12 cellular contexts compared by ENCODE assay signal in the genomic region with DNA sequence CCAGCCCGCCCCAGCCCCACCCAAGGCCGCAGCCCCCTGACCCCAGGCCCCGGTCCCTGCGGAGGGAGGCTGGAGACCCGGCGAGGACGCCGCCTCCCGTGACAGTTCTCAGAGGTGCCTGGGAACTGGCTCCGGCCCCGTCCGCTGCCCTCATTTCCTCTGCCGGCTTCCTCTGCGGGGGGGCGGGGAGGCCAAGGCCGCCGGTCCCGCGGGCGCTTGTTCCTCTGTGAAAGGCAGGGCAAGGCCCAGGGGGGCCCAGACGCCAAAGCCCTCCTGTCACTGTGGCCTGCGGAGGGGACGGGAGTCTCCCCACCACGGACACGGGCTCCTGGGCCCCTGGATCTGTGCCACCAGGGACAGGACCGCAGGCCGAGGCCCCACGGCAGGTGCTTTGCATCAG. TPM values are rescaled to one million over a fixed set of nuclear protein-coding genes. Genes with fewer than 3 reads are reported as not detected.
DNase-seq lines count a peak whose midpoint lies in the region; ATAC-seq, FAIRE-seq and TF ChIP-seq lines count a peak whose summit lies in the region.
"Had no signal": no experiment of that assay in that cellular context is flagged by ENCODE, and none has a peak within 500 bp of the region (broad histone marks: within the 10 kb centered on the region; RNA-seq: fewer than 3 reads in every experiment).

No MANE protein-coding gene starts in this region.

- peak overlapping the region in 1 of 2 donors; percentile 58 for H3K27ac ChIP-seq in right atrium auricular region
- H3K27ac ChIP-seq: KMS-11 had no signal

- H3K4me3 ChIP-seq in right atrium auricular region (peak overlapping the region; percentile 38 to 46), HAP-1 (no peak overlapping the region)

- ATAC-seq in activated T-helper 17 cell treated with anti-CD3 and anti-CD28 coated beads, Interleukin-2, amount 50 U/mL, for 72 hours (replicated peaks): peak; percentile 56

- peaks cover 4% of the 10 kb centered on the region for H3K27me3 Mint-ChIP-seq in activated T-helper 17 cell treated with anti-CD3 and anti-CD28 coated beads, Interleukin-2, amount 50 U/mL, for 72 hours
- peaks cover 10% of the 10 kb centered on the region; the same call in 1 of the 2 replicates for H3K27me3 Mint-ChIP-seq in HFFc6 (ENCODE audit: insufficient read depth)

- no peak for TF ChIP-seq CTCF in right atrium auricular region (IDR thresholded peaks at IDR 0.05)
- no peak for TF ChIP-seq CTCF in HFFc6 (IDR thresholded peaks at IDR 0.05)

- DNase-seq in GDM1 (lab: John Stamatoyannopoulos, UW) (peak; percentile 18), right atrium auricular region (ENCODE audit: low spot score) (peak; percentile 60), retina (peak; percentile 50), HFFc6 (no peak), NCI-H2171 treated with DMSO at 0.1 percent for 48 hours (lab: John Stamatoyannopoulos, UW) (no peak), H54 (ENCODE audit: insufficient read length, low spot score) (no peak), HAP-1 (ENCODE audit: low spot score in 2 of 2) (no peak)
- DNase-seq: CD8-positive, alpha-beta memory T cell had no signal

- H3K27ac Mint-ChIP-seq in activated T-helper 17 cell treated with anti-CD3 and anti-CD28 coated beads, Interleukin-2, amount 50 U/mL, for 72 hours: no peak overlapping the region
- H3K27ac Mint-ChIP-seq in HFFc6: no peak overlapping the region

- in situ Hi-C loops in HAP-1 (cut with MboI; ENCODE audit: low sequenced_read_pairs): no loop called here

- H3K4me1 Mint-ChIP-seq in activated T-helper 17 cell treated with anti-CD3 and anti-CD28 coated beads, Interleukin-2, amount 50 U/mL, for 72 hours: no peaks in the 10 kb centered on the region
- H3K4me1 Mint-ChIP-seq in HFFc6 (ENCODE audit: low read depth): no peaks in the 10 kb centered on the region

- no peak for TF ChIP-seq POLR2A in H54 (IDR thresholded peaks at IDR 0.05; ENCODE audit: low read depth, low read length)

- H3K4me3 Mint-ChIP-seq in activated T-helper 17 cell treated with anti-CD3 and anti-CD28 coated beads, Interleukin-2, amount 50 U/mL, for 72 hours: no peak overlapping the region
- no peak overlapping the region for H3K4me3 Mint-ChIP-seq in HFFc6
- H3K4me3 Mint-ChIP-seq: CD8-positive, alpha-beta memory T cell had no signal

- no peaks in the 10 kb centered on the region for H3K9me3 Mint-ChIP-seq in activated T-helper 17 cell treated with anti-CD3 and anti-CD28 coated beads, Interleukin-2, amount 50 U/mL, for 72 hours
- no peaks in the 10 kb centered on the region for H3K9me3 Mint-ChIP-seq in HFFc6
- H3K9me3 Mint-ChIP-seq: CD8-positive, alpha-beta memory T cell had no signal

- no peaks in the 10 kb centered on the region for H3K9me3 ChIP-seq in right atrium auricular region
- no peaks in the 10 kb centered on the region for H3K9me3 ChIP-seq in HAP-1

- H3K36me3 ChIP-seq in right atrium auricular region (no peaks in the 10 kb centered on the region), HAP-1 (replicated peaks) (no peaks in the 10 kb centered on the region)

- no peak for FAIRE-seq in H54 (lab: Jason Lieb, UNC)

- no peaks in the 10 kb centered on the region for H3K36me3 Mint-ChIP-seq in activated T-helper 17 cell treated with anti-CD3 and anti-CD28 coated beads, Interleukin-2, amount 50 U/mL, for 72 hours (ENCODE audit: low read depth)
- H3K36me3 Mint-ChIP-seq in HFFc6 (ENCODE audit: low read depth): no peaks in the 10 kb centered on the region
- H3K36me3 Mint-ChIP-seq: CD8-positive, alpha-beta memory T cell had no signal

- peaks cover 0 to 21% of the 10 kb centered on the region in 2 donors for H3K4me1 ChIP-seq in right atrium auricular region
- 0 out of 2 replicates have a peak, but pooled peaks cover 3% of the 10 kb centered on the region for H3K4me1 ChIP-seq in HAP-1

- H3K27me3 ChIP-seq in right atrium auricular region (no peaks in the 10 kb centered on the region), HAP-1 (ENCODE audit: low read depth) (no peaks in the 10 kb centered on the region)

RNA-seq across cellular contexts. Expression of a gene that starts 5.0 kb away (rescaled TPM):
- not detected for total RNA-seq in activated T-helper 17 cell treated with anti-CD3 and anti-CD28 coated beads, Interleukin-2, amount 50 U/mL, for 72 hours
- total RNA-seq in right atrium auricular region: not detected
- total RNA-seq in HFFc6 (2021; fragmentation: NEBNext Ultra II Directional; extraction: Animal tissue kit (Norgen Biotek cat#: 25700)): not detected
- total RNA-seq: CD8-positive, alpha-beta memory T cell; dermis microvascular lymphatic vessel endothelial cell; H4 had no signal

RNA-seq across cellular contexts. Expression of a gene that starts 5.7 kb away (rescaled TPM):
- 1 to 10 TPM; 1.2 to 2.4 TPM for total RNA-seq in activated T-helper 17 cell treated with anti-CD3 and anti-CD28 coated beads, Interleukin-2, amount 50 U/mL, for 72 hours
- total RNA-seq in right atrium auricular region: 1 to 10 TPM; 5.4 to 6.5 TPM
- total RNA-seq in HFFc6 (2021; fragmentation: NEBNext Ultra II Directional; extraction: Animal tissue kit (Norgen Biotek cat#: 25700)): under 1 TPM; 0.15 to 0.59 (median 0.38) TPM

Comparison
In these comparisons a context has a peak if more than half of its experiments do, and no peak if none do; other contexts are left out.
1. DNase-seq: peak in GDM1 (single experiment), right atrium auricular region (single experiment) and retina (single experiment); none in HFFc6 (single experiment), NCI-H2171 treated with DMSO at 0.1 percent for 48 hours (single experiment), H54 (single experiment) and HAP-1 (0 of 2).